Comparison of ENCODE assay signal across 10 cellular contexts in the genomic region with DNA sequence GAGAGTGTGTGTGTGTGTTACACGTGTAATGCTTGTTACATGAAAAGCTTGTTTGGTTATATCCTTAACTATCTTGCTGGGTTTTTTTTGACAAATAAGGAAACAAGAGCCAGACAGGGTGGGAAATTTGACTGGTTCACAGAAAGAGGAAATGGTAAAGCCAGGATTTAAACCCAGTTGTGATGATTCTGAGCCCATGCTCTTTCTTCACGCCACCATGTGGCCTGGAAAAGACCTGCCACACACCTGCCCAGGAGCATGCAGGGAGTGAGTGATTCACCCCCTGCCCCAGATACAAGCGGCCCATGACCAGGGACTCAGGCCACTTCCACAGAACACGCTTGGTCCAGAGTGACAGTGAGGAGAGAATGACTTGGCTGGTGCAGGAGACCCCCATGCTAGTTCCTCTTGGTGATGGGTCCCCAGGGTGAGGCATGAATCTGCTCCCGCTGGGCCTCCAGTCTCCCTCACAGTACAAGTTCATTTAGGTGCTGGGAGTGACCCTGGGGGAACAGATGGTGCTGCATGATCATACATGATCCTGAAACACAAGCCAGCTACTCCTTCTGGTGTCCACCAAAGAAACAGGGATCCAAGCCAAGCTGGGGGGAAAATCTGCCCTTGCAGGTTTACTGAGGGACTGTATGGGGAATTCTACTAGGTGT. TPM values are rescaled to one million over a fixed set of nuclear protein-coding genes. Genes with fewer than 3 reads are reported as not detected.
A peak's percentile ranks its signal among the peaks of the same experiment; 100 is the strongest.
DNase-seq lines count a peak whose midpoint lies in the region; TF ChIP-seq lines count a peak whose summit lies in the region.
"Had no signal": no experiment of that assay in that cellular context is flagged by ENCODE, and none has a peak within 500 bp of the region (broad histone marks: within the 10 kb centered on the region; RNA-seq: fewer than 3 reads in every experiment).

No MANE protein-coding gene starts in this region.

- TF ChIP-seq CTCF in GM12873 (IDR thresholded peaks at IDR 0.05; ENCODE audit: insufficient read depth, low read depth, low read length, missing control alignments) (peak; percentile 52), osteocyte (IDR thresholded peaks at IDR 0.05) (no peak)

- no peaks in the 10 kb centered on the region for H3K9me3 Mint-ChIP-seq in osteocyte (ENCODE audit: unreplicated experiment)
- H3K9me3 Mint-ChIP-seq in immature natural killer cell: no peaks in the 10 kb centered on the region

- H3K4me1 Mint-ChIP-seq in osteocyte (ENCODE audit: unreplicated experiment): peaks cover 40% of the 10 kb centered on the region
- peaks cover 2 to 6% of the 10 kb centered on the region in 2 donors for H3K4me1 Mint-ChIP-seq in immature natural killer cell

- H3K27me3 Mint-ChIP-seq in osteocyte (ENCODE audit: unreplicated experiment) (peaks cover 2% of the 10 kb centered on the region), immature natural killer cell (ENCODE audit: low read depth in 3 of 3) (peaks cover 1 to 8% (median 2%) of the 10 kb centered on the region in 3 donors)

- H3K27ac Mint-ChIP-seq in osteocyte (ENCODE audit: unreplicated experiment): peak overlapping the region; percentile 50
- H3K27ac Mint-ChIP-seq in immature natural killer cell: no peak overlapping the region

- H3K4me3 Mint-ChIP-seq in osteocyte (ENCODE audit: unreplicated experiment): no peak overlapping the region
- no peak overlapping the region for H3K4me3 Mint-ChIP-seq in immature natural killer cell

- DNase-seq in Kasumi-1 (lab: John Stamatoyannopoulos, UW): peak; percentile 29 to 40
- peak; percentile 16 for DNase-seq in cerebellar cortex (ENCODE audit: low spot score)
- no peak for DNase-seq in osteocyte (ENCODE audit: extremely low spot score, unreplicated experiment)
- DNase-seq in NAMALWA (ENCODE audit: low spot score): no peak
- no peak for DNase-seq in GM19238 (ENCODE audit: insufficient read length, low spot score)
- DNase-seq in immature natural killer cell: no peak
- DNase-seq: activated T-cell treated with anti-CD3 and anti-CD28 coated beads, Interleukin-2, amount 50 U/mL, for 1 hour; brain microvascular endothelial cell; lower lobe of right lung had no signal

- H3K36me3 Mint-ChIP-seq in osteocyte (ENCODE audit: unreplicated experiment) (no peaks in the 10 kb centered on the region), immature natural killer cell (no peaks in the 10 kb centered on the region)

RNA-seq across cellular contexts. Expression of gene EIF5AL1, which starts 21.0 kb away (rescaled TPM):
- 0.10 TPM in 1 of 2 replicates, not detected in the other for total RNA-seq in osteocyte
- polyA plus RNA-seq in immature natural killer cell: under 1 TPM; 0.21 to 0.48 (median 0.38) TPM
- total RNA-seq: lower lobe of right lung had no signal

RNA-seq across cellular contexts. Expression of gene ZCCHC24, which starts 45.9 kb away (rescaled TPM):
- 85.7 and 88.3 TPM in 2 replicates for total RNA-seq in osteocyte
- polyA plus RNA-seq in immature natural killer cell: 1 to 10 TPM; 1.6 to 2.2 (median 1.7) TPM

Comparison
In these comparisons a context has a peak if more than half of its experiments do, and no peak if none do; other contexts are left out.
1. DNase-seq: peak in Kasumi-1 (2 of 2) and cerebellar cortex (single experiment); none in osteocyte (single experiment), NAMALWA (single experiment), GM19238 (single experiment) and immature natural killer cell (0 of 3).